In the genomic region with DNA sequence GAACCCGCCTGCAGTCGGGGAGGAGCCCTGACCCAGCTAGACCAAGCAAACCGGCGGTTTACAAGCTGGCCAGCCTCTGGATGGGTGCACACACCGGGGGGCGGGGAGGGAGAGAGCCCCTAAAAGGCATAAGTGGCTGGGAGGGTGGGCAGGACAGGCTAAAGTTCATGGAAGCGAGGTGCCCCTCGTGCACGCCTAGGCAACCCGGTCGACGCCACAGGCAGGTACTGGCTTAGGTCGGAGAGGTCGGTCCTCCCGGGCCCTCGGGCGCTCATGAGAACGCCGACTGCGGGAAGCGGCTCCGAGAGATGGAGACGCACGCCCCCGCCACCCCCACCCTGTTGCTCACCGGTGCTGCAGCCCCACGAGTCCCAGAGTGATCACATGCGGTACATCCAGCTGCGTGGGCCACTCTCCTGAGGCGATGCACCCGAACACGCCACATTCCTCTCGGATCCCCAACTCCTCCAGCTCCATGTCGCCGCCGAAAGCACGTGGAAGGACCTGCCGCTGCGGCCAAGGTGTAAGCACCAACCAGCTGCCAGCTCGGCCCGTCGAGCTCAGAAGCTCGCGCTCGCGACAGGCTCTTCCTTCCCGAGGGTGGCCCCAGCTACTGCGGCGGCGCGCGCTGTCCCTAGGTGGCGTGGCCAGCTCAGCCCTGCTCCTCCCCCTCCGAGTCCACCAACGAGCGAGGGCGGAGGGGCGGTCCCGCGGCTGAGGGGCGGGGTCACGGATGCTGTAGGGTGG, we compare ENCODE assay signal across 8 cellular contexts. TPM values are rescaled to one million over a fixed set of nuclear protein-coding genes. Genes with fewer than 3 reads are reported as not detected.
DNase-seq lines count a peak whose midpoint lies in the region; ATAC-seq lines count a peak whose summit lies in the region.

TSS of gene PPAT (minus strand) at position 615 of the 747 bp plus-strand sequence. CDS start at position 477, 138 bp downstream.

- DNase-seq in DMS 273 (lab: John Stamatoyannopoulos, UW; ENCODE audit: unreplicated experiment) (peak; percentile 97), HuH-7 (ENCODE audit: low spot score) (peak; percentile 88), OCI-M2 (lab: John Stamatoyannopoulos, UW; ENCODE audit: unreplicated experiment) (peak; percentile 79), activated T-cell treated with anti-CD3 and anti-CD28 coated beads for 4 hours (peak; percentile 98), epidermal melanocyte (ENCODE audit: insufficient read length, low spot score) (peak; percentile 92), mucosa of gallbladder (ENCODE audit: low spot score) (peak; percentile 98)
- DNase-seq in stimulated activated CD8-positive, alpha-beta memory T cell treated with anti-CD3 and anti-CD28 coated beads, Interleukin-7, amount 100 ng/mL, for 1 hour (ENCODE audit: low read depth in 2 of 2) = peak; percentile 97 to 99

- ATAC-seq in GM21447 (IDR thresholded peaks at IDR 0.05; ENCODE audit: unreplicated experiment) = peak; percentile 76

RNA-seq across cellular contexts. Expression of gene PPAT, which starts in this region (rescaled TPM):
- 5.8 TPM for total RNA-seq in mucosa of gallbladder

Comparison
In these comparisons a context has a peak if more than half of its experiments do, and no peak if none do; other contexts are left out.
1. Peak in every context shown above with its lines: DNase-seq and ATAC-seq.